ENCODE assay signal across 1 cellular context in genomic region chr13:79485014-79485441, GRCh38.
TF ChIP-seq lines count a peak whose summit lies in the region.

No MANE protein-coding gene starts in this region.

TF ChIP-seq in HepG2, 621 proteins besides CTCF, POLR2A, EP300 and RAD21 (continued from another document):
- TF ChIP-seq ELK4 (CRISPR knock-in tag; IDR thresholded peaks at IDR 0.05; ENCODE audit: borderline replicate concordance) (no peak), TOPORS (CRISPR knock-in tag; IDR thresholded peaks at IDR 0.05) (no peak), GTF3A (CRISPR knock-in tag; conservative IDR thresholded peaks at IDR 0.05) (no peak), MAFK (conservative IDR thresholded peaks at IDR 0.05 in 1 of 2, IDR thresholded peaks at IDR 0.05 in 1 of 2; ENCODE audit: low read length in 2 of 2) (peak; percentile 71 to 82), MXD1 (CRISPR knock-in tag; IDR thresholded peaks at IDR 0.05) (no peak), CC2D1A (CRISPR knock-in tag; IDR thresholded peaks at IDR 0.05) (no peak), ATF3 (CRISPR knock-in tag; IDR thresholded peaks at IDR 0.05) (0 out of 2 replicates have a peak, but pooled peaks have one; percentile 26), TFDP1 (CRISPR knock-in tag; IDR thresholded peaks at IDR 0.05; ENCODE audit: borderline replicate concordance) (no peak), ZNF44 (CRISPR knock-in tag; IDR thresholded peaks at IDR 0.05) (no peak), ZNF737 (CRISPR knock-in tag; IDR thresholded peaks at IDR 0.05; ENCODE audit: borderline replicate concordance) (no peak), ZNF142 (CRISPR knock-in tag; IDR thresholded peaks at IDR 0.05) (no peak), ZC3H13 (CRISPR knock-in tag; IDR thresholded peaks at IDR 0.05) (no peak), HMG20B (CRISPR knock-in tag; conservative IDR thresholded peaks at IDR 0.05) (no peak), BORCS8-MEF2B (CRISPR knock-in tag; IDR thresholded peaks at IDR 0.05) (no peak), MXD3 (CRISPR knock-in tag; IDR thresholded peaks at IDR 0.05) (no peak), SATB2 (CRISPR knock-in tag; IDR thresholded peaks at IDR 0.05) (no peak)
TF ChIP-seq in HepG2: peak in this region for 29.
